ENCODE assay signal across 8 cellular contexts in genomic region chr3:14431928-14432834, GRCh38. TPM values are rescaled to one million over a fixed set of nuclear protein-coding genes. Genes with fewer than 3 reads are reported as not detected.
DNase-seq lines count a peak whose midpoint lies in the region; ATAC-seq and TF ChIP-seq lines count a peak whose summit lies in the region.

No MANE protein-coding gene starts in this region.

- TF ChIP-seq CTCF in heart right ventricle (IDR thresholded peaks at IDR 0.05) = no peak

- peak; percentile 78 for ATAC-seq in GM19467 (IDR thresholded peaks at IDR 0.05; ENCODE audit: unreplicated experiment)
- peak; percentile 82 for ATAC-seq in HG03571 (IDR thresholded peaks at IDR 0.05; ENCODE audit: unreplicated experiment)
- peak; percentile 90 to 91 for ATAC-seq in activated naive CD4-positive, alpha-beta T cell treated with anti-CD3 and anti-CD28 coated beads, Interleukin-2, amount 50 U/mL, for 72 hours
- peak; percentile 71 to 93 (median 84) for ATAC-seq in heart right ventricle

- H3K36me3 ChIP-seq in heart right ventricle = peaks cover 0 to 4% (median 0%) of the 10 kb centered on the region in 9 donors

- WGBS in heart right ventricle, 2 donors = 47 to 49% methylated on average over 14 of the region's 14 CpGs

- H3K27ac ChIP-seq in heart right ventricle = peak overlapping the region in 9 of 10 donors; percentile 64 to 95 (median 72)

- H3K36me3 Mint-ChIP-seq in activated naive CD4-positive, alpha-beta T cell treated with anti-CD3 and anti-CD28 coated beads, Interleukin-2, amount 50 U/mL, for 72 hours = peaks cover 0 to 5% of the 10 kb centered on the region in 2 donors

- DNase-seq in COLO668 (lab: John Stamatoyannopoulos, UW; ENCODE audit: unreplicated experiment) = peak; percentile 87
- peak; percentile 74 for DNase-seq in SKM-1 (lab: John Stamatoyannopoulos, UW; ENCODE audit: unreplicated experiment)
- peak; percentile 88 to 93 for DNase-seq in activated naive CD4-positive, alpha-beta T cell treated with anti-CD3 and anti-CD28 coated beads, Interleukin-2, amount 50 U/mL, for 72 hours (ENCODE audit: low spot score in 2 of 2)
- peak; percentile 85 to 86 for DNase-seq in heart right ventricle
- DNase-seq in renal cortical epithelial cell (ENCODE audit: low read depth) = peak; percentile 89
- no peak for DNase-seq in dedifferentiated amniotic fluid mesenchymal stem cell (ENCODE audit: extremely low spot score)

- peak overlapping the region in 1 of 10 donors; percentile 29 for H3K4me3 ChIP-seq in heart right ventricle

- H3K4me1 ChIP-seq in heart right ventricle = peaks cover 22 to 98% (median 71%) of the 10 kb centered on the region in 9 donors

- H3K9me3 Mint-ChIP-seq in activated naive CD4-positive, alpha-beta T cell treated with anti-CD3 and anti-CD28 coated beads, Interleukin-2, amount 50 U/mL, for 72 hours = no peaks in the 10 kb centered on the region

- intact Hi-C loops in heart right ventricle (cut with DNase I) = no loop called here

- peak overlapping the region; percentile 91 to 96 for H3K27ac Mint-ChIP-seq in activated naive CD4-positive, alpha-beta T cell treated with anti-CD3 and anti-CD28 coated beads, Interleukin-2, amount 50 U/mL, for 72 hours

- H3K27me3 ChIP-seq in heart right ventricle = peaks cover 0 to 16% (median 0%) of the 10 kb centered on the region in 7 donors

- no peaks in the 10 kb centered on the region for H3K9me3 ChIP-seq in heart right ventricle

RNA-seq across cellular contexts. Expression of gene SLC6A6, which starts 29.8 kb away (rescaled TPM):
- total RNA-seq in activated naive CD4-positive, alpha-beta T cell treated with anti-CD3 and anti-CD28 coated beads, Interleukin-2, amount 50 U/mL, for 72 hours = 10 to 100 TPM; 52.7 to 71.9 TPM
- total RNA-seq in heart right ventricle = 10 to 100 TPM; 11.4 to 68.7 (median 44.0) TPM
- 10 to 100 TPM in 1 of 2 donors, 1 to 10 TPM in 1; 7.7 to 55.4 TPM for polyA plus RNA-seq in heart right ventricle
- 46.9 and 354 TPM in 2 replicates for total RNA-seq in renal cortical epithelial cell
